Comparison of ENCODE assay signal across 8 cellular contexts in genomic region chr7:44309271-44310091, GRCh38. TPM values are rescaled to one million over a fixed set of nuclear protein-coding genes. Genes with fewer than 3 reads are reported as not detected.
DNase-seq lines count a peak whose midpoint lies in the region; ATAC-seq, FAIRE-seq and TF ChIP-seq lines count a peak whose summit lies in the region.

No MANE protein-coding gene starts in this region.

- H3K4me1 ChIP-seq in NT2/D1 (ENCODE audit: insufficient read depth, insufficient read length) (peaks cover 11% of the 10 kb centered on the region), liver (ENCODE audit: control insufficient read depth in 4 of 4, insufficient read depth in 4 of 4, low read length in 3 of 4) (peaks cover 0 to 10% (median 4%) of the 10 kb centered on the region in 4 donors)

- DNase-seq in G401 (ENCODE audit: low spot score) = peak; percentile 56
- DNase-seq in NT2/D1 (ENCODE audit: low read depth, low spot score) = peak; percentile 50
- peak; percentile 17 for DNase-seq in dedifferentiated amniotic fluid mesenchymal stem cell (ENCODE audit: extremely low spot score)
- DNase-seq in stimulated activated CD4-positive, alpha-beta T cell treated with anti-CD3 and anti-CD28 coated beads, Interleukin-4, amount 100 ng/mL, for 24 hours = peak; percentile 37
- DNase-seq in urothelium cell line (ENCODE audit: low spot score) = no peak

- no peak for TF ChIP-seq RAD21 in liver (IDR thresholded peaks at IDR 0.05)

- 22% methylated on average over 73 of the region's 73 CpGs for WGBS in liver

- no peak for ATAC-seq in GM21390 (IDR thresholded peaks at IDR 0.05; ENCODE audit: unreplicated experiment)
- ATAC-seq in GM21619 (IDR thresholded peaks at IDR 0.05; ENCODE audit: unreplicated experiment) = no peak

- H3K27ac ChIP-seq in liver (ENCODE audit: low read depth in 1 of 2, low read length in 2 of 2) = no peak overlapping the region

- H3K9me3 ChIP-seq in NT2/D1 (ENCODE audit: insufficient read depth, low read length) (no peaks in the 10 kb centered on the region), liver (ENCODE audit: control insufficient read depth in 4 of 4, low read length in 3 of 4) (no peaks in the 10 kb centered on the region)

- H3K9ac ChIP-seq in NT2/D1 (ENCODE audit: insufficient read length, low read depth) = peak overlapping the region; percentile 75
- H3K9ac ChIP-seq in liver (ENCODE audit: low read depth in 1 of 2, low read length in 2 of 2) = no peak overlapping the region

- H3K4me3 ChIP-seq in NT2/D1 (ENCODE audit: insufficient read length, low read depth) (peak overlapping the region; percentile 51), liver (ENCODE audit: low read depth in 1 of 3, low read length in 3 of 3) (peak overlapping the region in 2 of 3 donors; percentile 15 to 48)

- no peak for TF ChIP-seq CTCF in liver (IDR thresholded peaks at IDR 0.05; ENCODE audit: low read depth, low read length, missing input control)

- FAIRE-seq in urothelium cell line (lab: Jason Lieb, UNC) = no peak

- no peaks in the 10 kb centered on the region for H3K36me3 ChIP-seq in NT2/D1 (ENCODE audit: insufficient read depth, insufficient read length, low read length)
- no peaks in the 10 kb centered on the region for H3K36me3 ChIP-seq in liver (ENCODE audit: control insufficient read depth in 4 of 4, insufficient read depth in 3 of 4, low read depth in 1 of 4, low read length in 3 of 4)

- in situ Hi-C loops in G401 (cut with HindIII; ENCODE audit: low sequenced_read_pairs) = no loop called here

- H3K27me3 ChIP-seq in NT2/D1 (ENCODE audit: insufficient read depth, insufficient read length) = peaks cover 45% of the 10 kb centered on the region
- no peaks in the 10 kb centered on the region for H3K27me3 ChIP-seq in liver (ENCODE audit: control insufficient read depth in 4 of 4, insufficient read depth in 4 of 4, low read length in 3 of 4)

TF ChIP-seq in liver, 16 proteins besides CTCF, POLR2A, EP300 and RAD21:
- TF ChIP-seq HNF4G (IDR thresholded peaks at IDR 0.05) (no peak), JUND (IDR thresholded peaks at IDR 0.05) (no peak), REST (IDR thresholded peaks at IDR 0.05) (no peak), NR2F2 (IDR thresholded peaks at IDR 0.05) (no peak), RXRA (IDR thresholded peaks at IDR 0.05) (no peak), FOXA1 (IDR thresholded peaks at IDR 0.05) (no peak), ATF3 (IDR thresholded peaks at IDR 0.05) (no peak), SP1 (IDR thresholded peaks at IDR 0.05) (no peak), TAF1 (conservative IDR thresholded peaks at IDR 0.05) (no peak), MAX (IDR thresholded peaks at IDR 0.05) (no peak), GABPA (IDR thresholded peaks at IDR 0.05 in 1 of 2, conservative IDR thresholded peaks at IDR 0.05 in 1 of 2) (no peak), ZBTB33 (IDR thresholded peaks at IDR 0.05) (no peak), FOXA2 (IDR thresholded peaks at IDR 0.05) (no peak), YY1 (IDR thresholded peaks at IDR 0.05) (no peak), HNF4A (conservative IDR thresholded peaks at IDR 0.05) (no peak)

RNA-seq across cellular contexts. Expression of gene CAMK2B, which starts 15.9 kb away (rescaled TPM):
- 0.06 and 2.2 TPM in 2 replicates for total RNA-seq in G401 (2014; rRNA removed; shearing (Covaris generic))
- total RNA-seq in liver = 1 to 10 TPM in 1 of 2 donors, not detected in 1; 2.2 TPM
- 1 to 10 TPM; 2.1 to 3.3 TPM for polyA plus RNA-seq in liver
